In the genomic region with DNA sequence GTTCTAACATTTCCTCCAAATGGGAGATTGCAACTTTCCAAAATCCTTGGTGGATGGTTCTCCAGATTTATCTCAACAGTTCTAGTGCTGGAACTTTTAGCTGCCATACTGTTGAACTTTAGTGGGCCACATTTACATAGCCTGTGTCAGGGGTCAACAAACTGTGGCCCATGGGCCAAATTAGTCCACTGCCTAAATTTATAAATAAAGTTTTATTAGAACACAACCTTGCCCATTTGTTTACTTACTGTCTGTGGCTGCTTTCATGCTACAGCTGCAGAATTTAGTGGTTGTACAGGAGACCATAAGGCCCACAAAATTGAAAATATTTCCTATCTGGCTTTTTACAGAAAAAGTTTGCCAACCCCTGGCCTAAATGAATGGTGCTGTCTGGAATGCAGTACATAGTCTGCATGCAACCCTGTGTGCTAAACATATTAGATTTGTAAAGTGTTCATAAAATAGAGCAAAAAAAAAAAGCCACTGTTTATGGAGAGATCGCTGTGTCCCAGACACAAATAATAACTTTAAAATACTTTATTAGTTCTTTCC, we compare ENCODE assay signal across 22 cellular contexts. TPM values are rescaled to one million over a fixed set of nuclear protein-coding genes. Genes with fewer than 3 reads are reported as not detected.
DNase-seq lines count a peak whose midpoint lies in the region; ATAC-seq and TF ChIP-seq lines count a peak whose summit lies in the region.
"Had no signal": no experiment of that assay in that cellular context is flagged by ENCODE, and none has a peak within 500 bp of the region (broad histone marks: within the 10 kb centered on the region; RNA-seq: fewer than 3 reads in every experiment).

No MANE protein-coding gene starts in this region.

- H3K27ac Mint-ChIP-seq in T-helper 17 cell = peak overlapping the region; percentile 95
- H3K27ac Mint-ChIP-seq: activated CD4-positive, alpha-beta memory T cell treated with anti-CD3 and anti-CD28 coated beads for 36 hours; natural killer cell had no signal

- CTCF ChIA-PET in RWPE1 (lab: Yijun Ruan, JAX) = no interaction called here

- POLR2A ChIA-PET in RWPE1 (lab: Yijun Ruan, JAX; ENCODE audit: low non-redundant PET) = no interaction called here

- H3K36me3 Mint-ChIP-seq in T-helper 17 cell (ENCODE audit: low read depth) = peaks cover 4% of the 10 kb centered on the region
- H3K36me3 Mint-ChIP-seq: activated CD4-positive, alpha-beta memory T cell treated with anti-CD3 and anti-CD28 coated beads for 36 hours; activated naive CD4-positive, alpha-beta T cell treated with anti-CD3 and anti-CD28 coated beads, Interleukin-2, amount 50 U/mL, for 72 hours had no signal

- H3K27me3 Mint-ChIP-seq in T-helper 17 cell = no peaks in the 10 kb centered on the region
- H3K27me3 Mint-ChIP-seq: activated CD4-positive, alpha-beta memory T cell treated with anti-CD3 and anti-CD28 coated beads for 36 hours; activated T-cell treated with anti-CD3 and anti-CD28 coated beads, Interleukin-2, amount 50 U/mL, for 24 hours had no signal

- no peak for ATAC-seq in T-helper 17 cell
- no peak for ATAC-seq in HG03521 (IDR thresholded peaks at IDR 0.05; ENCODE audit: unreplicated experiment)
- ATAC-seq: gastrocnemius medialis, natural killer cell had no signal

- DNase-seq in AG08396 (ENCODE audit: low spot score) (peak; percentile 17), EH (ENCODE audit: low read depth) (peak; percentile 62), T-helper 17 cell (no peak), iris pigment epithelial cell (ENCODE audit: low read depth) (peak; percentile 28), RWPE1 (ENCODE audit: low spot score) (no peak), DMS53 (lab: John Stamatoyannopoulos, UW) (no peak)
- DNase-seq in stimulated activated CD4-positive, alpha-beta T cell treated with anti-CD3 and anti-CD28 coated beads, Interleukin-1b, Interleukin-23, amount 100 ng/mL, for 48 hours = no peak
- DNase-seq: activated CD4-positive, alpha-beta memory T cell treated with anti-CD3 and anti-CD28 coated beads for 36 hours; activated T-cell treated with anti-CD3 and anti-CD28 coated beads, Interleukin-2, amount 50 U/mL, for 24 hours; Caco-2; dermis blood vessel endothelial cell; EL; gastrocnemius medialis; natural killer cell; NCI-H1436; NCI-H2171; NCI-H69; SIG-M5; stimulated activated CD4-positive, alpha-beta T cell treated with anti-CD3 and anti-CD28 coated beads, Interleukin-2, amount 100 ng/mL, for 48 hours had no signal

- H3K4me1 Mint-ChIP-seq in T-helper 17 cell = peaks cover 57% of the 10 kb centered on the region

- H3K9me3 ChIP-seq in T-helper 17 cell (ENCODE audit: control insufficient read depth, low read length, poor library complexity, severe bottlenecking) = no peaks in the 10 kb centered on the region
- H3K9me3 ChIP-seq: breast epithelium, Caco-2, gastrocnemius medialis had no signal

- H3K27ac ChIP-seq in RWPE1 = no peak overlapping the region
- H3K27ac ChIP-seq: breast epithelium, gastrocnemius medialis had no signal

- no peak overlapping the region for H3K4me3 Mint-ChIP-seq in T-helper 17 cell
- H3K4me3 Mint-ChIP-seq: activated CD4-positive, alpha-beta memory T cell treated with anti-CD3 and anti-CD28 coated beads for 36 hours; activated T-cell treated with anti-CD3 and anti-CD28 coated beads, Interleukin-2, amount 50 U/mL, for 24 hours; natural killer cell had no signal

- TF ChIP-seq CTCF in RWPE1 (conservative IDR thresholded peaks at IDR 0.05; ENCODE audit: low read depth) = no peak

RNA-seq across cellular contexts. Expression of a gene that starts 30.3 kb away (rescaled TPM):
- 100 to 1,000 TPM; 120 to 127 TPM for total RNA-seq in T-helper 17 cell

Comparison
In these comparisons a context has a peak if more than half of its experiments do, and no peak if none do; other contexts are left out.
1. DNase-seq: peak in AG08396 (single experiment), EH (single experiment) and iris pigment epithelial cell (single experiment); none in T-helper 17 cell (0 of 3), stimulated activated CD4-positive, alpha-beta T cell treated with anti-CD3 and anti-CD28 coated beads, Interleukin-1b, Interleukin-23, amount 100 ng/mL, for 48 hours (single experiment), RWPE1 (single experiment) and DMS53 (single experiment).